Comparison of ENCODE assay signal across 31 cellular contexts in the genomic region with DNA sequence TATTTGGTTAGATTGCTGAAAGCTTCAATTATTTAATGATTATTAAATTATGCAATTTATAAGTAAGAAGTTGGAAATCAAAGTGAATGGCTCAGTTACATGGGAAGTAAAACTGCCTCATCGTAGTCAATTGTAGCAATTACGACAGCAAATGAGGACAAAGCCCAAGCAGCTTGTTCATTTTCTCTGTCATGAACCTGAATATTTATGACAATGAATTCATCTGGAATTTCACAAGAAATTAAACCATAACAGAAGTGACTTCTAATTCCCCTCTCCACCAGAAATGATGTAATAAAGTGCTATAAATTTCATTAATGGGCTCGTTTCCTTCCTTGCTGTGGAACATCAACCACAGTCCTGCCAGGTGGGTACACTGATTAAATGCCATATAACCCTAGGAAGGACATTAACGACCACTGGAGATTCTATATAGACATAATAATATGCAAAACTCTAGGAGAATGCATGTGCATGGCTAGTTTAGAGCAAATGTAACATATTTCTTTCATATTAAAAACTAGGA.
"Had no signal": no experiment of that assay in that cellular context is flagged by ENCODE, and none has a peak within 500 bp of the region (broad histone marks: within the 10 kb centered on the region; RNA-seq: fewer than 3 reads in every experiment).

No MANE protein-coding gene starts in this region.

- H3K4me1 ChIP-seq: body of pancreas, esophagus squamous epithelium, heart left ventricle, lower lobe of right lung, pancreas, prostate gland, stomach, thyroid gland, upper lobe of left lung, vagina had no signal

- DNase-seq: activated CD4-positive, alpha-beta T cell treated with anti-CD3 and anti-CD28 coated beads for 36 hours; activated CD4-positive, CD25-positive, alpha-beta regulatory T cell; activated CD8-positive, alpha-beta memory T cell treated with anti-CD3 and anti-CD28 coated beads, Interleukin-2, amount 10 ng/mL, durations not matched to agents 7 days and 5 days; activated CD8-positive, alpha-beta T cell treated with anti-CD3 and anti-CD28 coated beads, Interleukin-2, amount 10 ng/mL, durations not matched to agents 7 days and 5 days; activated T-cell treated with anti-CD3 and anti-CD28 coated beads, Interleukin-2, amount 50 U/mL, for 48 hours; anterior cingulate cortex; body of pancreas; esophagus squamous epithelium; foreskin fibroblast; heart left ventricle; hypothalamus; immature natural killer cell; kidney; left lung; lower lobe of right lung; mesenchymal stem cell; naive thymus-derived CD8-positive, alpha-beta T cell; nucleus accumbens; pancreas; sigmoid colon; stimulated activated CD4-positive, alpha-beta T cell treated with anti-CD3 and anti-CD28 coated beads, Interleukin-1b, Interleukin-23, amount 100 ng/mL, for 48 hours; stimulated activated naive B cell treated with anti-CD40 and anti-IgM and Interleukin-4, amounts not matched to agents 10 μg/mL and 1 μg/mL and 100 μg/mL, for 72 hours; stomach; thyroid gland; upper lobe of left lung had no signal

- H3K4me3 ChIP-seq: body of pancreas, esophagus squamous epithelium, heart left ventricle, left lung, lower lobe of right lung, pancreas, prostate gland, sigmoid colon, smooth muscle cell, stomach, thyroid gland, upper lobe of left lung, vagina had no signal

- H3K27ac ChIP-seq: body of pancreas, epithelial cell of prostate, esophagus squamous epithelium, heart left ventricle, left lung, lower lobe of right lung, pancreas, prostate gland, sigmoid colon, stomach, thyroid gland, upper lobe of left lung, vagina had no signal

- H3K9me3 ChIP-seq: body of pancreas, esophagus squamous epithelium, left lung, lower lobe of right lung, pancreas, prostate gland, stomach, thyroid gland, upper lobe of left lung, vagina had no signal

- ATAC-seq: activated CD4-positive, alpha-beta T cell treated with anti-CD3 and anti-CD28 coated beads for 36 hours; activated CD8-positive, alpha-beta memory T cell treated with anti-CD3 and anti-CD28 coated beads, Interleukin-2, amount 10 ng/mL, durations not matched to agents 7 days and 5 days; activated CD8-positive, alpha-beta T cell treated with anti-CD3 and anti-CD28 coated beads, Interleukin-2, amount 10 ng/mL, durations not matched to agents 7 days and 5 days; activated naive CD4-positive, alpha-beta T cell treated with anti-CD3 and anti-CD28 coated beads, Interleukin-2, amount 50 U/mL, for 72 hours; body of pancreas; heart left ventricle; left lung; lower lobe of right lung; naive thymus-derived CD8-positive, alpha-beta T cell; pancreas; stimulated activated naive B cell treated with anti-CD40 and anti-IgM and Interleukin-4, amounts not matched to agents 10 μg/mL and 1 μg/mL and 100 μg/mL, for 72 hours had no signal

- H3K27me3 ChIP-seq: body of pancreas, esophagus squamous epithelium, heart left ventricle, left lung, pancreas, sigmoid colon, stomach, thyroid gland, upper lobe of left lung, vagina had no signal

- H3K4me2 ChIP-seq: smooth muscle cell had no signal

- H3K36me3 ChIP-seq: esophagus squamous epithelium, heart left ventricle, left lung, lower lobe of right lung, pancreas, prostate gland, sigmoid colon, stomach, thyroid gland, upper lobe of left lung, vagina had no signal

- FAIRE-seq: colon, kidney, pancreas had no signal
